ENCODE assay signal across 8 cellular contexts in the genomic region with DNA sequence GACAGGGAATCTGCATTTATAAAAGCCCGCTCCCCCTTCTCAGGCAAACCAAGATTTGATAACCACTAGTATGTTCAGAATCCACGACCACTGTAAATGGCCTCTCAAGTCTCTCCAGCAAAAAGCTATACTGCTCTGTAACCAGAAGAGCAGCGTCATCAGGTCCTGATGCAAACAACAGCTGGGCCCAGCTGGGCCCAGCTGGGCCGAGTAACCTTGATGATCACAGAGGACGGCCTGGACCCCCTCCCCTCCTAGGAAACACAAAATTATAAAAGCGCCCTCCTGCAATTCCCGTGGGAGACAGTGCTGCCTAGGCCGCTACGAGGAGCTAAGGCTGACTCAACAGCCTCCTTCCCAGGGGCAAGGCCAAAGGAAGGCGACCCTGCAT. TPM values are rescaled to one million over a fixed set of nuclear protein-coding genes. Genes with fewer than 3 reads are reported as not detected.
DNase-seq lines count a peak whose midpoint lies in the region; ATAC-seq and TF ChIP-seq lines count a peak whose summit lies in the region.

No MANE protein-coding gene starts in this region.

- H3K4me3 Mint-ChIP-seq in activated T-cell treated with anti-CD3 and anti-CD28 coated beads, Interleukin-2, amount 50 U/mL, for 24 hours = peak overlapping the region; percentile 90
- peak overlapping the region; percentile 94 for H3K4me3 Mint-ChIP-seq in WTC11
- peak overlapping the region; percentile 92 for H3K4me3 Mint-ChIP-seq in stimulated activated effector memory CD8-positive, alpha-beta T cell treated with anti-CD3 and anti-CD28 coated beads, Interleukin-12 subunit alpha, Interleukin-12 subunit beta, amount 100 ng/mL, for 72 hours

- CTCF ChIA-PET in WTC11 (lab: Charles Lee) (interaction anchor here (0.6 to 4.3 kb wide), 4 partner anchors 13 to 210 kb away, joined by 3 to 55 read pairs (median 4); partner anchors contain the start of gene EGR2), GM10248 (lab: Yijun Ruan, JAX) (interaction anchor here (1.1 to 16.5 kb wide), 9 partner anchors 9 to 226 kb away, joined by 3 to 239 read pairs (median 4); no protein-coding TSS in a partner anchor)

- peaks cover 43% of the 10 kb centered on the region for H3K36me3 Mint-ChIP-seq in activated T-cell treated with anti-CD3 and anti-CD28 coated beads, Interleukin-2, amount 50 U/mL, for 24 hours (ENCODE audit: low read depth)
- no peaks in the 10 kb centered on the region for H3K36me3 Mint-ChIP-seq in WTC11
- peaks cover 44% of the 10 kb centered on the region for H3K36me3 Mint-ChIP-seq in stimulated activated effector memory CD8-positive, alpha-beta T cell treated with anti-CD3 and anti-CD28 coated beads, Interleukin-12 subunit alpha, Interleukin-12 subunit beta, amount 100 ng/mL, for 72 hours

- no peaks in the 10 kb centered on the region for H3K9me3 Mint-ChIP-seq in activated T-cell treated with anti-CD3 and anti-CD28 coated beads, Interleukin-2, amount 50 U/mL, for 24 hours
- no peaks in the 10 kb centered on the region for H3K9me3 Mint-ChIP-seq in WTC11
- H3K9me3 Mint-ChIP-seq in stimulated activated effector memory CD8-positive, alpha-beta T cell treated with anti-CD3 and anti-CD28 coated beads, Interleukin-12 subunit alpha, Interleukin-12 subunit beta, amount 100 ng/mL, for 72 hours = no peaks in the 10 kb centered on the region

- no peak for TF ChIP-seq CTCF in WTC11 (IDR thresholded peaks at IDR 0.05)
- no peak for TF ChIP-seq CTCF in GM10248 (IDR thresholded peaks at IDR 0.05; ENCODE audit: control extremely low read depth, extremely low read depth, low read depth, missing control alignments)

- intact Hi-C loops in left ventricle myocardium superior (cut with micrococcal nuclease) = no loop called here

- no peak for DNase-seq in activated T-cell treated with anti-CD3 and anti-CD28 coated beads, Interleukin-2, amount 50 U/mL, for 24 hours
- DNase-seq in activated T-cell treated with anti-CD3 and anti-CD28 coated beads, Interleukin-2, amount 50 U/mL, for 48 hours = no peak
- DNase-seq in WTC11 (ENCODE audit: low spot score) (no peak), left ventricle myocardium superior (no peak), DMS114 treated with DMSO at 0.1 percent for 48 hours (lab: John Stamatoyannopoulos, UW; ENCODE audit: unreplicated experiment) (no peak), GM10248 (ENCODE audit: extremely low spot score) (no peak), ecto neural progenitor cell (ENCODE audit: low spot score) (no peak)
- DNase-seq in stimulated activated effector memory CD8-positive, alpha-beta T cell treated with anti-CD3 and anti-CD28 coated beads, Interleukin-12 subunit alpha, Interleukin-12 subunit beta, amount 100 ng/mL, for 72 hours (ENCODE audit: low spot score in 2 of 2) = no peak

- H3K4me1 Mint-ChIP-seq in activated T-cell treated with anti-CD3 and anti-CD28 coated beads, Interleukin-2, amount 50 U/mL, for 24 hours (ENCODE audit: low read depth) = peaks cover 38% of the 10 kb centered on the region
- peaks cover 48% of the 10 kb centered on the region for H3K4me1 Mint-ChIP-seq in WTC11
- peaks cover 32% of the 10 kb centered on the region for H3K4me1 Mint-ChIP-seq in stimulated activated effector memory CD8-positive, alpha-beta T cell treated with anti-CD3 and anti-CD28 coated beads, Interleukin-12 subunit alpha, Interleukin-12 subunit beta, amount 100 ng/mL, for 72 hours

- ATAC-seq in WTC11 (no peak), left ventricle myocardium superior (peak; percentile 38)
- no peak for ATAC-seq in stimulated activated effector memory CD8-positive, alpha-beta T cell treated with anti-CD3 and anti-CD28 coated beads, Interleukin-12 subunit alpha, Interleukin-12 subunit beta, amount 100 ng/mL, for 72 hours

- H3K27ac Mint-ChIP-seq in activated T-cell treated with anti-CD3 and anti-CD28 coated beads, Interleukin-2, amount 50 U/mL, for 24 hours = peak overlapping the region; percentile 100
- H3K27ac Mint-ChIP-seq in WTC11 = peak overlapping the region; percentile 99
- H3K27ac Mint-ChIP-seq in stimulated activated effector memory CD8-positive, alpha-beta T cell treated with anti-CD3 and anti-CD28 coated beads, Interleukin-12 subunit alpha, Interleukin-12 subunit beta, amount 100 ng/mL, for 72 hours = peak overlapping the region; percentile 100

- POLR2A ChIA-PET in WTC11 (lab: Charles Lee) (interaction anchor here (0.6 to 3.6 kb wide), 4 partner anchors 9 to 354 kb away, joined by 3 to 28 read pairs (median 5); partner anchors contain the start of gene EGR2), GM10248 (lab: Yijun Ruan, JAX) (interaction anchor here (1.3 to 1.4 kb wide), 2 partner anchors 25 to 70 kb away, joined by 5 read pairs; no protein-coding TSS in a partner anchor)

- peaks cover 2% of the 10 kb centered on the region for H3K27me3 Mint-ChIP-seq in activated T-cell treated with anti-CD3 and anti-CD28 coated beads, Interleukin-2, amount 50 U/mL, for 24 hours
- no peaks in the 10 kb centered on the region for H3K27me3 Mint-ChIP-seq in WTC11 (ENCODE audit: low read depth)

TF ChIP-seq in WTC11, 78 proteins besides CTCF, POLR2A, EP300 and RAD21:
- TF ChIP-seq HMGXB4 (CRISPR knock-in tag; IDR thresholded peaks at IDR 0.05) = no peak
- TF ChIP-seq ZNF317 (CRISPR knock-in tag; IDR thresholded peaks at IDR 0.05; ENCODE audit: borderline replicate concordance, low read depth) = no peak
- no peak for TF ChIP-seq GRHL2 (CRISPR knock-in tag; IDR thresholded peaks at IDR 0.05; ENCODE audit: insufficient replicate concordance, severe bottlenecking)
- no peak for TF ChIP-seq TCF7 (CRISPR knock-in tag; IDR thresholded peaks at IDR 0.05; ENCODE audit: low read depth)
- TF ChIP-seq FOXJ3 (CRISPR knock-in tag; IDR thresholded peaks at IDR 0.05; ENCODE audit: borderline replicate concordance) = no peak
- TF ChIP-seq IRF2 (CRISPR knock-in tag; IDR thresholded peaks at IDR 0.05; ENCODE audit: borderline replicate concordance, low read depth) = no peak
- TF ChIP-seq NR2C2 (CRISPR knock-in tag; IDR thresholded peaks at IDR 0.05) = no peak
TF ChIP-seq in WTC11: peak in this region for 0.

RNA-seq across cellular contexts. Expression of gene ADO, which starts 0.5 kb away (rescaled TPM):
- 29.3 to 30.6 TPM (median 29.8 TPM) in 3 replicates for total RNA-seq in WTC11 (2021)
- 16.7 TPM for total RNA-seq in left ventricle myocardium superior

RNA-seq across cellular contexts. Expression of gene EGR2, which starts 12.2 kb away (rescaled TPM):
- total RNA-seq in WTC11 (2021) = 0.92 to 1.6 TPM (median 1.6 TPM) in 3 replicates
- total RNA-seq in left ventricle myocardium superior = 0.55 TPM
